Comparison of ENCODE assay signal across 14 cellular contexts in the genomic region with DNA sequence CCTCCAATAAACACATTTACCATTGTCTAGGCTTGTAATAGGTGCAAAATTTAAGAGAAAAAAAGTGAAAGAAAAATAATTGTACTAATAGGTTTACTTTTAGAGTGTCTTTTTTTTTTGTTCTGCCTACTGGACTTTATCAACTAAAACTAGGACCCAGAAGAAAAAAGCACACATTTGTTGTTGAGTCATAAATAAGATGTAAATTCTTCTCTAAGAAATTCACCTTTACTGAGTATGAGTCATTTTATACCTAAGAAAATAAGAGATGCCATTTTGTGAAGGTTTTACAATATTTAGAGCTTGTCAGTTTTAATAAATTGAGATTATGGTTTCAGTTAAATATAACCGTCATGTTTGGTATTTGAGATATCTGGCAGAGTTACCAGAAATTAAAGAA.
"Had no signal": no experiment of that assay in that cellular context is flagged by ENCODE, and none has a peak within 500 bp of the region (broad histone marks: within the 10 kb centered on the region; RNA-seq: fewer than 3 reads in every experiment).

No MANE protein-coding gene starts in this region.

- ATAC-seq: foreskin keratinocyte, heart left ventricle had no signal

- H3K27ac Mint-ChIP-seq: activated CD4-positive, alpha-beta memory T cell treated with anti-CD3 and anti-CD28 coated beads, Interleukin-2, amount 10 ng/mL, durations not matched to agents 7 days and 5 days; activated naive CD8-positive, alpha-beta T cell treated with anti-CD3 and anti-CD28 coated beads for 36 hours had no signal

- H3K9me3 ChIP-seq: esophagus squamous epithelium, heart left ventricle, ovary, tibial artery had no signal

- FAIRE-seq: endometrium had no signal

- H3K27me3 ChIP-seq: dorsolateral prefrontal cortex, esophagus squamous epithelium, foreskin keratinocyte, heart left ventricle, ovary, tibial artery had no signal

- H3K4me3 Mint-ChIP-seq: activated CD4-positive, alpha-beta memory T cell treated with anti-CD3 and anti-CD28 coated beads, Interleukin-2, amount 10 ng/mL, durations not matched to agents 7 days and 5 days; activated naive CD8-positive, alpha-beta T cell treated with anti-CD3 and anti-CD28 coated beads for 36 hours; neural crest cell had no signal

- H3K4me3 ChIP-seq: dorsolateral prefrontal cortex, esophagus squamous epithelium, heart left ventricle, ovary, tibial artery had no signal

- H3K9me3 Mint-ChIP-seq: activated CD4-positive, alpha-beta memory T cell treated with anti-CD3 and anti-CD28 coated beads, Interleukin-2, amount 10 ng/mL, durations not matched to agents 7 days and 5 days; activated naive CD8-positive, alpha-beta T cell treated with anti-CD3 and anti-CD28 coated beads for 36 hours; neural crest cell had no signal

- H3K27ac ChIP-seq: foreskin keratinocyte, heart left ventricle, ovary, tibial artery had no signal

- H3K4me1 Mint-ChIP-seq: activated naive CD8-positive, alpha-beta T cell treated with anti-CD3 and anti-CD28 coated beads for 36 hours had no signal

- DNase-seq: activated CD4-positive, alpha-beta memory T cell treated with anti-CD3 and anti-CD28 coated beads, Interleukin-2, amount 10 ng/mL, durations not matched to agents 7 days and 5 days; activated gamma-delta T cell; activated naive CD8-positive, alpha-beta T cell treated with anti-CD3 and anti-CD28 coated beads for 36 hours; activated T-cell treated with anti-CD3 and anti-CD28 coated beads, Interleukin-2, amount 50 U/mL, for 48 hours; dorsolateral prefrontal cortex; esophagus squamous epithelium; heart left ventricle; islet precursor cell; ovary; stimulated activated CD4-positive, alpha-beta T cell treated with anti-CD3 and anti-CD28 coated beads, Interleukin-4, amount 100 ng/mL, for 4 hours; tibial artery had no signal

- H3K36me3 ChIP-seq: ovary had no signal

- H3K27me3 Mint-ChIP-seq: activated CD4-positive, alpha-beta memory T cell treated with anti-CD3 and anti-CD28 coated beads, Interleukin-2, amount 10 ng/mL, durations not matched to agents 7 days and 5 days; activated naive CD8-positive, alpha-beta T cell treated with anti-CD3 and anti-CD28 coated beads for 36 hours had no signal
